Comparison of ENCODE assay signal across 10 cellular contexts in genomic region chr11:108654994-108655631, GRCh38. TPM values are rescaled to one million over a fixed set of nuclear protein-coding genes. Genes with fewer than 3 reads are reported as not detected.
DNase-seq lines count a peak whose midpoint lies in the region; ATAC-seq, FAIRE-seq and TF ChIP-seq lines count a peak whose summit lies in the region.
"Had no signal": no experiment of that assay in that cellular context is flagged by ENCODE, and none has a peak within 500 bp of the region (broad histone marks: within the 10 kb centered on the region; RNA-seq: fewer than 3 reads in every experiment).

No MANE protein-coding gene starts in this region.

- no peak overlapping the region for H3K4me3 Mint-ChIP-seq in Calu3 (ENCODE audit: low read depth, unreplicated experiment)
- H3K4me3 Mint-ChIP-seq: T-helper 1 cell treated with Interleukin-12 subunit alpha and Interleukin-12 subunit beta and Interleukin-4 antibody, amounts not matched to agents 30 μg/mL and 1 μg/mL, for 36 hours had no signal

- peak; percentile 32 for TF ChIP-seq CTCF in Calu3 (IDR thresholded peaks at IDR 0.05; ENCODE audit: unreplicated experiment)
- peak; percentile 65 for TF ChIP-seq CTCF in astrocyte of the spinal cord (IDR thresholded peaks at IDR 0.05; ENCODE audit: low read depth, low read length)
- peak; percentile 53 to 67 (median 63) for TF ChIP-seq CTCF in keratinocyte (optimal IDR thresholded peaks at IDR 0.05 in 1 of 3, IDR thresholded peaks at IDR 0.05 in 1 of 3, conservative IDR thresholded peaks at IDR 0.05 in 1 of 3; ENCODE audit: extremely low read depth in 1 of 3, insufficient read depth in 2 of 3, low read length in 3 of 3)

- H3K36me3 Mint-ChIP-seq in Calu3 (ENCODE audit: insufficient read depth, unreplicated experiment) = no peaks in the 10 kb centered on the region

- intact Hi-C loops in Calu3 (cut with micrococcal nuclease; ENCODE audit: unreplicated experiment) = loop anchor here (5.0 kb wide), 2 partner anchors 423 to 538 kb away; no protein-coding TSS in a partner anchor

- no peaks in the 10 kb centered on the region for H3K36me3 ChIP-seq in keratinocyte (ENCODE audit: control insufficient read depth in 2 of 2, extremely low read depth in 1 of 2, insufficient read depth in 2 of 2, low read length in 2 of 2)
- H3K36me3 ChIP-seq: ovary had no signal

- H3K27me3 Mint-ChIP-seq in Calu3 (ENCODE audit: unreplicated experiment) = no peaks in the 10 kb centered on the region

- DNase-seq in Calu3 (peak; percentile 51), H4 (ENCODE audit: low spot score) (peak; percentile 53), NCI-H748 (lab: John Stamatoyannopoulos, UW; ENCODE audit: unreplicated experiment) (peak; percentile 29), astrocyte of the spinal cord (ENCODE audit: low read depth, low spot score) (peak; percentile 66), keratinocyte (ENCODE audit: low read depth, low spot score) (no peak), retina (no peak)

- no peak overlapping the region for H3K27ac ChIP-seq in keratinocyte (ENCODE audit: control insufficient read depth, insufficient read depth, low read length)
- H3K27ac ChIP-seq: ovary had no signal

- ATAC-seq in HG02884 (IDR thresholded peaks at IDR 0.05; ENCODE audit: unreplicated experiment) (no peak), HG03108 (IDR thresholded peaks at IDR 0.05; ENCODE audit: unreplicated experiment) (no peak)

- no peaks in the 10 kb centered on the region for H4K20me1 ChIP-seq in keratinocyte (ENCODE audit: control insufficient read depth, extremely low read depth, insufficient read depth, low read length)

- no peaks in the 10 kb centered on the region for H3K9me3 Mint-ChIP-seq in Calu3 (ENCODE audit: low read depth, unreplicated experiment)
- H3K9me3 Mint-ChIP-seq: T-helper 1 cell treated with Interleukin-12 subunit alpha and Interleukin-12 subunit beta and Interleukin-4 antibody, amounts not matched to agents 30 μg/mL and 1 μg/mL, for 36 hours had no signal

- H3K4me2 ChIP-seq in keratinocyte (ENCODE audit: control insufficient read depth, extremely low read depth, insufficient read depth, low read depth, low read length) = no peak overlapping the region

- dilution Hi-C loops in keratinocyte (cut with MboI; ENCODE audit: extremely low pct_ligation_motif_present, low sequenced_read_pairs) = no loop called here

- BruUV-seq in Calu3 (replicated peaks; lab: Mats Ljungman, UMichigan) = no TSS peak

- CTCF ChIA-PET in Calu3 (lab: Charles Lee) = no interaction called here

- FAIRE-seq in keratinocyte (lab: Jason Lieb, UNC) = peak; percentile 84

- no peaks in the 10 kb centered on the region for H3K4me1 ChIP-seq in keratinocyte (ENCODE audit: control insufficient read depth, extremely low read depth, insufficient read depth, low read length)

- no peak overlapping the region for H3K9ac ChIP-seq in keratinocyte (ENCODE audit: control insufficient read depth, extremely low read depth, insufficient read depth, low read length)

- H3K4me1 Mint-ChIP-seq in Calu3 (ENCODE audit: low read depth, unreplicated experiment) = no peaks in the 10 kb centered on the region

- H3K4me3 ChIP-seq in astrocyte of the spinal cord (ENCODE audit: low read depth, low read length) (no peak overlapping the region), keratinocyte (ENCODE audit: control insufficient read depth in 2 of 3, extremely low read depth in 1 of 3, insufficient read depth in 2 of 3, low read depth in 1 of 3, low read length in 3 of 3) (no peak overlapping the region)
- H3K4me3 ChIP-seq: ovary had no signal

- no peaks in the 10 kb centered on the region for H3K27me3 ChIP-seq in keratinocyte (ENCODE audit: control insufficient read depth, extremely low read depth, insufficient read depth, low read length)
- H3K27me3 ChIP-seq: ovary had no signal

- H3K79me2 ChIP-seq in keratinocyte (ENCODE audit: control insufficient read depth, insufficient read depth, low read length) = no peaks in the 10 kb centered on the region

- no peak overlapping the region for H2AFZ ChIP-seq in keratinocyte (ENCODE audit: control insufficient read depth, low read length)

- no peak overlapping the region for H3K27ac Mint-ChIP-seq in Calu3 (ENCODE audit: unreplicated experiment)
- H3K27ac Mint-ChIP-seq: T-helper 1 cell treated with Interleukin-12 subunit alpha and Interleukin-12 subunit beta and Interleukin-4 antibody, amounts not matched to agents 30 μg/mL and 1 μg/mL, for 36 hours had no signal

- no peaks in the 10 kb centered on the region for H3K9me1 ChIP-seq in keratinocyte (ENCODE audit: control insufficient read depth, extremely low read depth, insufficient read depth, low read length)

- no peaks in the 10 kb centered on the region for H3K9me3 ChIP-seq in keratinocyte (ENCODE audit: control insufficient read depth, low read depth, low read length)
- H3K9me3 ChIP-seq: ovary had no signal

- in situ Hi-C loops in astrocyte of the spinal cord (cut with HindIII; ENCODE audit: low sequenced_read_pairs) = no loop called here

RNA-seq across cellular contexts. Expression of gene DDX10, which starts 9.8 kb away (rescaled TPM):
- 31.2 and 31.7 TPM in 2 replicates for total RNA-seq in Calu3 (2022)
- total RNA-seq in H4 (2014; rRNA removed; shearing (Covaris generic)) = 17.2 and 26.3 TPM in 2 replicates
- 23.4 to 32.3 TPM (median 29.5 TPM) in 3 replicates for polyA plus RNA-seq in keratinocyte
- polyA plus RNA-seq in keratinocyte (2011; ENCODE audit: low read depth) = 30.9 TPM
- polyA plus RNA-seq in keratinocyte (2011; cell fraction: cytosol; rRNA removed) = 21.1 and 35.6 TPM in 2 replicates
- 43.8 and 46.1 TPM in 2 replicates for polyA plus RNA-seq in keratinocyte (2011; cell fraction: nucleus; rRNA removed)
- polyA plus RNA-seq in keratinocyte (2012; ENCODE audit: low replicate concordance) = 21.1 and 21.4 TPM in 2 replicates
- 15.6 to 47.1 TPM (median 37.6 TPM) in 3 replicates for polyA minus RNA-seq in keratinocyte
- 12.9 TPM for polyA minus RNA-seq in keratinocyte (2011; cell fraction: cytosol; rRNA and poly(A)+ RNA removed)
- polyA minus RNA-seq in keratinocyte (2011; cell fraction: nucleus; rRNA and poly(A)+ RNA removed) = 18.8 and 41.8 TPM in 2 replicates

Comparison
In these comparisons a context has a peak if more than half of its experiments do, and no peak if none do; other contexts are left out.
1. DNase-seq: peak in Calu3 (single experiment), H4 (single experiment), NCI-H748 (single experiment) and astrocyte of the spinal cord (single experiment); none in keratinocyte (single experiment) and retina (single experiment).
2. Peak in every context shown above with its lines, with median percentiles within 50 percentile points of each other: CTCF ChIP-seq.